ENCODE assay signal across 1 cellular context in the genomic region with DNA sequence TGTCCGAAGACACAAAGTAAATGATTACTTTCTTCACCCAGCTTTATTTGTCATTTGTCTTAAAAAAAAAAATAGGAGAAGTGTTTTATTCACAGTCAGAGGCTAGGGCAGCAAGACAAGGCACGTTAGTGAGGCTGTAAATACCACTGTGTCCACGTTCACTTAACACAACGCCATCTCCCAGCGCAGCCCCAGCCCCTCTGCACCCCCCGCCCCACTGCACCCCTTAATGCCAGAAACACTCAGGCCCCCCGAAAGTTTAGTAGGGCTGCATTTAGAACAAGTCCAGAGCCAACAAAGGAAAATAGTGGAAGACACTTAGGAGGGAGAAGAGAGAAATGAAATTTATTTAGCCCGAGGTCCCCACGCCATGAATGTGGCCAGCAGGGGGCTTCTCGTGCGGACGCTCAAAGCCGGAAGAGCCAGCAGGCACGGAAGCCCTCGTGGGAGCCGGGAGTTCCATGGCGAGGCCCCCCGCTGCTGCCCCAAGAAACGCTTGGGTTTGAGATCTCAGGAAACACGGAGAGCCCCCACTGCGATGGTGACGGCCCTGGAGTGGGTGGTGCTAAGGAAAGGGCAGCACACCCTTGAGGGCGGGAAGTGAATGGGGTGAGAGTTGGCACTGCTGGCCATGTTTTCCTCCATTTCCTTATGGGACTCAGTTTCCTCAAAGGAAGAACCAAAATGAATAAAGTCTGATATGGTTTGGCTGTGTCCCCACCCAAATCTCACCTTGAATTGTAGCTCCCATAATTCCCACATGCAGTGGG.
A peak's percentile ranks its signal among the peaks of the same experiment; 100 is the strongest.
TF ChIP-seq lines count a peak whose summit lies in the region.

No MANE protein-coding gene starts in this region.

TF ChIP-seq in HEK293, 187 proteins besides CTCF, POLR2A, EP300 and RAD21 (continued from another document and continues in another):
- TF ChIP-seq, protein P1, sequence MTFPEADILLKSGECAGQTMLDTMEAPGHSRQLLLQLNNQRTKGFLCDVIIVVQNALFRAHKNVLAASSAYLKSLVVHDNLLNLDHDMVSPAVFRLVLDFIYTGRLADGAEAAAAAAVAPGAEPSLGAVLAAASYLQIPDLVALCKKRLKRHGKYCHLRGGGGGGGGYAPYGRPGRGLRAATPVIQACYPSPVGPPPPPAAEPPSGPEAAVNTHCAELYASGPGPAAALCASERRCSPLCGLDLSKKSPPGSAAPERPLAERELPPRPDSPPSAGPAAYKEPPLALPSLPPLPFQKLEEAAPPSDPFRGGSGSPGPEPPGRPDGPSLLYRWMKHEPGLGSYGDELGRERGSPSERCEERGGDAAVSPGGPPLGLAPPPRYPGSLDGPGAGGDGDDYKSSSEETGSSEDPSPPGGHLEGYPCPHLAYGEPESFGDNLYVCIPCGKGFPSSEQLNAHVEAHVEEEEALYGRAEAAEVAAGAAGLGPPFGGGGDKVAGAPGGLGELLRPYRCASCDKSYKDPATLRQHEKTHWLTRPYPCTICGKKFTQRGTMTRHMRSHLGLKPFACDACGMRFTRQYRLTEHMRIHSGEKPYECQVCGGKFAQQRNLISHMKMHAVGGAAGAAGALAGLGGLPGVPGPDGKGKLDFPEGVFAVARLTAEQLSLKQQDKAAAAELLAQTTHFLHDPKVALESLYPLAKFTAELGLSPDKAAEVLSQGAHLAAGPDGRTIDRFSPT (tag by site-specific recombination; IDR thresholded peaks at IDR 0.05), result peak; percentile 58; the same call in 1 of the 2 replicates
- TF ChIP-seq, protein P2, sequence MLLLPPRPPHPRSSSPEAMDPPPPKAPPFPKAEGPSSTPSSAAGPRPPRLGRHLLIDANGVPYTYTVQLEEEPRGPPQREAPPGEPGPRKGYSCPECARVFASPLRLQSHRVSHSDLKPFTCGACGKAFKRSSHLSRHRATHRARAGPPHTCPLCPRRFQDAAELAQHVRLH (tag by site-specific recombination; IDR thresholded peaks at IDR 0.05), result no peak
- TF ChIP-seq, protein P3, sequence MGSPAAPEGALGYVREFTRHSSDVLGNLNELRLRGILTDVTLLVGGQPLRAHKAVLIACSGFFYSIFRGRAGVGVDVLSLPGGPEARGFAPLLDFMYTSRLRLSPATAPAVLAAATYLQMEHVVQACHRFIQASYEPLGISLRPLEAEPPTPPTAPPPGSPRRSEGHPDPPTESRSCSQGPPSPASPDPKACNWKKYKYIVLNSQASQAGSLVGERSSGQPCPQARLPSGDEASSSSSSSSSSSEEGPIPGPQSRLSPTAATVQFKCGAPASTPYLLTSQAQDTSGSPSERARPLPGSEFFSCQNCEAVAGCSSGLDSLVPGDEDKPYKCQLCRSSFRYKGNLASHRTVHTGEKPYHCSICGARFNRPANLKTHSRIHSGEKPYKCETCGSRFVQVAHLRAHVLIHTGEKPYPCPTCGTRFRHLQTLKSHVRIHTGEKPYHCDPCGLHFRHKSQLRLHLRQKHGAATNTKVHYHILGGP (tag by site-specific recombination; IDR thresholded peaks at IDR 0.05), result no peak
- peak; percentile 40; the same call in 1 of the 2 replicates for TF ChIP-seq PRDM1 (tag by site-specific recombination; IDR thresholded peaks at IDR 0.05)
- TF ChIP-seq ZNF596 (tag by site-specific recombination; IDR thresholded peaks at IDR 0.05), result peak; percentile 47; the same call in 1 of the 2 replicates
- no peak for TF ChIP-seq ZNF155 (tag by site-specific recombination; IDR thresholded peaks at IDR 0.05)
- TF ChIP-seq ZNF202 (tag by site-specific recombination; IDR thresholded peaks at IDR 0.05; ENCODE audit: borderline replicate concordance), result no peak
- TF ChIP-seq, protein P4, sequence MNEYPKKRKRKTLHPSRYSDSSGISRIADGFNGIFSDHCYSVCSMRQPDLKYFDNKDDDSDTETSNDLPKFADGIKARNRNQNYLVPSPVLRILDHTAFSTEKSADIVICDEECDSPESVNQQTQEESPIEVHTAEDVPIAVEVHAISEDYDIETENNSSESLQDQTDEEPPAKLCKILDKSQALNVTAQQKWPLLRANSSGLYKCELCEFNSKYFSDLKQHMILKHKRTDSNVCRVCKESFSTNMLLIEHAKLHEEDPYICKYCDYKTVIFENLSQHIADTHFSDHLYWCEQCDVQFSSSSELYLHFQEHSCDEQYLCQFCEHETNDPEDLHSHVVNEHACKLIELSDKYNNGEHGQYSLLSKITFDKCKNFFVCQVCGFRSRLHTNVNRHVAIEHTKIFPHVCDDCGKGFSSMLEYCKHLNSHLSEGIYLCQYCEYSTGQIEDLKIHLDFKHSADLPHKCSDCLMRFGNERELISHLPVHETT (tag by site-specific recombination; IDR thresholded peaks at IDR 0.05), result no peak
- TF ChIP-seq, protein P5, sequence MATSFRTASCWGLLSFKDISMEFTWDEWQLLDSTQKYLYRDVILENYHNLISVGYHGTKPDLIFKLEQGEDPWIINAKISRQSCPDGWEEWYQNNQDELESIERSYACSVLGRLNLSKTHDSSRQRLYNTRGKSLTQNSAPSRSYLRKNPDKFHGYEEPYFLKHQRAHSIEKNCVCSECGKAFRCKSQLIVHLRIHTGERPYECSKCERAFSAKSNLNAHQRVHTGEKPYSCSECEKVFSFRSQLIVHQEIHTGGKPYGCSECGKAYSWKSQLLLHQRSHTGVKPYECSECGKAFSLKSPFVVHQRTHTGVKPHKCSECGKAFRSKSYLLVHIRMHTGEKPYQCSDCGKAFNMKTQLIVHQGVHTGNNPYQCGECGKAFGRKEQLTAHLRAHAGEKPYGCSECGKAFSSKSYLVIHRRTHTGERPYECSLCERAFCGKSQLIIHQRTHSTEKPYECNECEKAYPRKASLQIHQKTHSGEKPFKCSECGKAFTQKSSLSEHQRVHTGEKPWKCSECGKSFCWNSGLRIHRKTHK (tag by site-specific recombination; IDR thresholded peaks at IDR 0.05), result no peak
- TF ChIP-seq ZNF133 (tag by site-specific recombination; IDR thresholded peaks at IDR 0.05), result no peak
- no peak for TF ChIP-seq ZNF561 (tag by site-specific recombination; IDR thresholded peaks at IDR 0.05; ENCODE audit: borderline replicate concordance)
- TF ChIP-seq, protein P6, sequence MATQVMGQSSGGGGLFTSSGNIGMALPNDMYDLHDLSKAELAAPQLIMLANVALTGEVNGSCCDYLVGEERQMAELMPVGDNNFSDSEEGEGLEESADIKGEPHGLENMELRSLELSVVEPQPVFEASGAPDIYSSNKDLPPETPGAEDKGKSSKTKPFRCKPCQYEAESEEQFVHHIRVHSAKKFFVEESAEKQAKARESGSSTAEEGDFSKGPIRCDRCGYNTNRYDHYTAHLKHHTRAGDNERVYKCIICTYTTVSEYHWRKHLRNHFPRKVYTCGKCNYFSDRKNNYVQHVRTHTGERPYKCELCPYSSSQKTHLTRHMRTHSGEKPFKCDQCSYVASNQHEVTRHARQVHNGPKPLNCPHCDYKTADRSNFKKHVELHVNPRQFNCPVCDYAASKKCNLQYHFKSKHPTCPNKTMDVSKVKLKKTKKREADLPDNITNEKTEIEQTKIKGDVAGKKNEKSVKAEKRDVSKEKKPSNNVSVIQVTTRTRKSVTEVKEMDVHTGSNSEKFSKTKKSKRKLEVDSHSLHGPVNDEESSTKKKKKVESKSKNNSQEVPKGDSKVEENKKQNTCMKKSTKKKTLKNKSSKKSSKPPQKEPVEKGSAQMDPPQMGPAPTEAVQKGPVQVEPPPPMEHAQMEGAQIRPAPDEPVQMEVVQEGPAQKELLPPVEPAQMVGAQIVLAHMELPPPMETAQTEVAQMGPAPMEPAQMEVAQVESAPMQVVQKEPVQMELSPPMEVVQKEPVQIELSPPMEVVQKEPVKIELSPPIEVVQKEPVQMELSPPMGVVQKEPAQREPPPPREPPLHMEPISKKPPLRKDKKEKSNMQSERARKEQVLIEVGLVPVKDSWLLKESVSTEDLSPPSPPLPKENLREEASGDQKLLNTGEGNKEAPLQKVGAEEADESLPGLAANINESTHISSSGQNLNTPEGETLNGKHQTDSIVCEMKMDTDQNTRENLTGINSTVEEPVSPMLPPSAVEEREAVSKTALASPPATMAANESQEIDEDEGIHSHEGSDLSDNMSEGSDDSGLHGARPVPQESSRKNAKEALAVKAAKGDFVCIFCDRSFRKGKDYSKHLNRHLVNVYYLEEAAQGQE (tag by site-specific recombination; IDR thresholded peaks at IDR 0.05), result peak; percentile 36; the same call in 1 of the 2 replicates
- no peak for TF ChIP-seq GLI4 (tag by site-specific recombination; IDR thresholded peaks at IDR 0.05)
- no peak for TF ChIP-seq HOXA7 (CRISPR knock-in tag; IDR thresholded peaks at IDR 0.05; ENCODE audit: borderline replicate concordance)
- TF ChIP-seq, protein P7, sequence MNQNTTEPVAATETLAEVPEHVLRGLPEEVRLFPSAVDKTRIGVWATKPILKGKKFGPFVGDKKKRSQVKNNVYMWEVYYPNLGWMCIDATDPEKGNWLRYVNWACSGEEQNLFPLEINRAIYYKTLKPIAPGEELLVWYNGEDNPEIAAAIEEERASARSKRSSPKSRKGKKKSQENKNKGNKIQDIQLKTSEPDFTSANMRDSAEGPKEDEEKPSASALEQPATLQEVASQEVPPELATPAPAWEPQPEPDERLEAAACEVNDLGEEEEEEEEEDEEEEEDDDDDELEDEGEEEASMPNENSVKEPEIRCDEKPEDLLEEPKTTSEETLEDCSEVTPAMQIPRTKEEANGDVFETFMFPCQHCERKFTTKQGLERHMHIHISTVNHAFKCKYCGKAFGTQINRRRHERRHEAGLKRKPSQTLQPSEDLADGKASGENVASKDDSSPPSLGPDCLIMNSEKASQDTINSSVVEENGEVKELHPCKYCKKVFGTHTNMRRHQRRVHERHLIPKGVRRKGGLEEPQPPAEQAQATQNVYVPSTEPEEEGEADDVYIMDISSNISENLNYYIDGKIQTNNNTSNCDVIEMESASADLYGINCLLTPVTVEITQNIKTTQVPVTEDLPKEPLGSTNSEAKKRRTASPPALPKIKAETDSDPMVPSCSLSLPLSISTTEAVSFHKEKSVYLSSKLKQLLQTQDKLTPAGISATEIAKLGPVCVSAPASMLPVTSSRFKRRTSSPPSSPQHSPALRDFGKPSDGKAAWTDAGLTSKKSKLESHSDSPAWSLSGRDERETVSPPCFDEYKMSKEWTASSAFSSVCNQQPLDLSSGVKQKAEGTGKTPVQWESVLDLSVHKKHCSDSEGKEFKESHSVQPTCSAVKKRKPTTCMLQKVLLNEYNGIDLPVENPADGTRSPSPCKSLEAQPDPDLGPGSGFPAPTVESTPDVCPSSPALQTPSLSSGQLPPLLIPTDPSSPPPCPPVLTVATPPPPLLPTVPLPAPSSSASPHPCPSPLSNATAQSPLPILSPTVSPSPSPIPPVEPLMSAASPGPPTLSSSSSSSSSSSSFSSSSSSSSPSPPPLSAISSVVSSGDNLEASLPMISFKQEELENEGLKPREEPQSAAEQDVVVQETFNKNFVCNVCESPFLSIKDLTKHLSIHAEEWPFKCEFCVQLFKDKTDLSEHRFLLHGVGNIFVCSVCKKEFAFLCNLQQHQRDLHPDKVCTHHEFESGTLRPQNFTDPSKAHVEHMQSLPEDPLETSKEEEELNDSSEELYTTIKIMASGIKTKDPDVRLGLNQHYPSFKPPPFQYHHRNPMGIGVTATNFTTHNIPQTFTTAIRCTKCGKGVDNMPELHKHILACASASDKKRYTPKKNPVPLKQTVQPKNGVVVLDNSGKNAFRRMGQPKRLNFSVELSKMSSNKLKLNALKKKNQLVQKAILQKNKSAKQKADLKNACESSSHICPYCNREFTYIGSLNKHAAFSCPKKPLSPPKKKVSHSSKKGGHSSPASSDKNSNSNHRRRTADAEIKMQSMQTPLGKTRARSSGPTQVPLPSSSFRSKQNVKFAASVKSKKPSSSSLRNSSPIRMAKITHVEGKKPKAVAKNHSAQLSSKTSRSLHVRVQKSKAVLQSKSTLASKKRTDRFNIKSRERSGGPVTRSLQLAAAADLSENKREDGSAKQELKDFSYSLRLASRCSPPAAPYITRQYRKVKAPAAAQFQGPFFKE (tag by site-specific recombination; IDR thresholded peaks at IDR 0.05; ENCODE audit: borderline replicate concordance), result no peak
- TF ChIP-seq SP2 (tag by site-specific recombination; IDR thresholded peaks at IDR 0.05), result peak; percentile 46
- TF ChIP-seq ZNF214 (tag by site-specific recombination; IDR thresholded peaks at IDR 0.05; ENCODE audit: borderline replicate concordance), result 0 out of 2 replicates have a peak, but pooled peaks have one; percentile 15
- TF ChIP-seq, protein P8, sequence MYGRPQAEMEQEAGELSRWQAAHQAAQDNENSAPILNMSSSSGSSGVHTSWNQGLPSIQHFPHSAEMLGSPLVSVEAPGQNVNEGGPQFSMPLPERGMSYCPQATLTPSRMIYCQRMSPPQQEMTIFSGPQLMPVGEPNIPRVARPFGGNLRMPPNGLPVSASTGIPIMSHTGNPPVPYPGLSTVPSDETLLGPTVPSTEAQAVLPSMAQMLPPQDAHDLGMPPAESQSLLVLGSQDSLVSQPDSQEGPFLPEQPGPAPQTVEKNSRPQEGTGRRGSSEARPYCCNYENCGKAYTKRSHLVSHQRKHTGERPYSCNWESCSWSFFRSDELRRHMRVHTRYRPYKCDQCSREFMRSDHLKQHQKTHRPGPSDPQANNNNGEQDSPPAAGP (tag by site-specific recombination; IDR thresholded peaks at IDR 0.05), result no peak
- TF ChIP-seq, protein P9, sequence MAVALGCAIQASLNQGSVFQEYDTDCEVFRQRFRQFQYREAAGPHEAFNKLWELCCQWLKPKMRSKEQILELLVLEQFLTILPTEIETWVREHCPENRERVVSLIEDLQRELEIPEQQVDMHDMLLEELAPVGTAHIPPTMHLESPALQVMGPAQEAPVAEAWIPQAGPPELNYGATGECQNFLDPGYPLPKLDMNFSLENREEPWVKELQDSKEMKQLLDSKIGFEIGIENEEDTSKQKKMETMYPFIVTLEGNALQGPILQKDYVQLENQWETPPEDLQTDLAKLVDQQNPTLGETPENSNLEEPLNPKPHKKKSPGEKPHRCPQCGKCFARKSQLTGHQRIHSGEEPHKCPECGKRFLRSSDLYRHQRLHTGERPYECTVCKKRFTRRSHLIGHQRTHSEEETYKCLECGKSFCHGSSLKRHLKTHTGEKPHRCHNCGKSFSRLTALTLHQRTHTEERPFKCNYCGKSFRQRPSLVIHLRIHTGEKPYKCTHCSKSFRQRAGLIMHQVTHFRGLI (tag by site-specific recombination; IDR thresholded peaks at IDR 0.05), result peak; percentile 23; the same call in 1 of the 2 replicates
- TF ChIP-seq ZNF426 (tag by site-specific recombination; IDR thresholded peaks at IDR 0.05), result no peak
- TF ChIP-seq ZNF335 (tag by site-specific recombination; conservative IDR thresholded peaks at IDR 0.05), result peak; percentile 63; the same call in 1 of the 2 replicates
- no peak for TF ChIP-seq ZNF529 (tag by site-specific recombination; IDR thresholded peaks at IDR 0.05; ENCODE audit: insufficient replicate concordance)
- peak; percentile 32 for TF ChIP-seq ZNF654 (tag by site-specific recombination; IDR thresholded peaks at IDR 0.05; ENCODE audit: low read depth)
- TF ChIP-seq ZBTB17 (tag by site-specific recombination; IDR thresholded peaks at IDR 0.05), result no peak
- TF ChIP-seq ZNF23 (tag by site-specific recombination; IDR thresholded peaks at IDR 0.05; ENCODE audit: borderline replicate concordance), result no peak
- no peak for TF ChIP-seq ZNF140 (tag by site-specific recombination; IDR thresholded peaks at IDR 0.05)
- no peak for TF ChIP-seq ZNF248 (tag by site-specific recombination; IDR thresholded peaks at IDR 0.05)
- TF ChIP-seq ZNF174 (tag by site-specific recombination; IDR thresholded peaks at IDR 0.05), result no peak
- no peak for TF ChIP-seq ZNF843 (tag by site-specific recombination; IDR thresholded peaks at IDR 0.05)
- TF ChIP-seq ZBTB21 (tag by site-specific recombination; IDR thresholded peaks at IDR 0.05), result 0 out of 2 replicates have a peak, but pooled peaks have one; percentile 15
- TF ChIP-seq KLF1 (tag by site-specific recombination; IDR thresholded peaks at IDR 0.05), result no peak
- peak; percentile 55 for TF ChIP-seq ZXDB (tag by site-specific recombination; IDR thresholded peaks at IDR 0.05)
- no peak for TF ChIP-seq ZNF146 (tag by site-specific recombination; IDR thresholded peaks at IDR 0.05)
- TF ChIP-seq ZEB2 (tag by site-specific recombination; IDR thresholded peaks at IDR 0.05), result no peak
- TF ChIP-seq IKZF3 (tag by site-specific recombination; IDR thresholded peaks at IDR 0.05), result peak; percentile 83
- TF ChIP-seq YY2 (tag by site-specific recombination; IDR thresholded peaks at IDR 0.05), result peak; percentile 70
- no peak for TF ChIP-seq MEIS1 (CRISPR knock-in tag; IDR thresholded peaks at IDR 0.05; ENCODE audit: borderline replicate concordance)
- no peak for TF ChIP-seq ZNF24 (tag by site-specific recombination; IDR thresholded peaks at IDR 0.05)
